19 cellular contexts compared by ENCODE assay signal in genomic region chr13:21006141-21007005, GRCh38. TPM values are rescaled to one million over a fixed set of nuclear protein-coding genes. Genes with fewer than 3 reads are reported as not detected.
A peak's percentile ranks its signal among the peaks of the same experiment; 100 is the strongest.
DNase-seq lines count a peak whose midpoint lies in the region; ATAC-seq and TF ChIP-seq lines count a peak whose summit lies in the region.
"Had no signal": no experiment of that assay in that cellular context is flagged by ENCODE, and none has a peak within 500 bp of the region (broad histone marks: within the 10 kb centered on the region; RNA-seq: fewer than 3 reads in every experiment).

No MANE protein-coding gene starts in this region.

- peak overlapping the region; percentile 55 for H3K27ac Mint-ChIP-seq in endothelial cell (ENCODE audit: unreplicated experiment)
- peak overlapping the region; percentile 19 to 67 (median 58) for H3K27ac Mint-ChIP-seq in nephron
- peak overlapping the region; percentile 50 for H3K27ac Mint-ChIP-seq in type B pancreatic cell
- H3K27ac Mint-ChIP-seq: activated CD4-positive, alpha-beta T cell treated with anti-CD3 and anti-CD28 coated beads, Interleukin-2, amount 10 ng/mL, durations not matched to agents 7 days and 5 days; activated naive CD4-positive, alpha-beta T cell treated with anti-CD3 and anti-CD28 coated beads, Interleukin-2, amount 50 U/mL, for 72 hours; activated T-cell treated with anti-CD3 and anti-CD28 coated beads, Interleukin-2, amount 50 U/mL, for 24 hours had no signal

- ATAC-seq in GM21526 (IDR thresholded peaks at IDR 0.05; ENCODE audit: low FRiP score, unreplicated experiment) = no peak
- no peak for ATAC-seq in GM19324 (IDR thresholded peaks at IDR 0.05; ENCODE audit: low FRiP score, unreplicated experiment)
- ATAC-seq in GM21723 (IDR thresholded peaks at IDR 0.05; ENCODE audit: unreplicated experiment) = no peak
- ATAC-seq: activated naive CD4-positive, alpha-beta T cell treated with anti-CD3 and anti-CD28 coated beads, Interleukin-2, amount 50 U/mL, for 72 hours had no signal

- H3K9me3 Mint-ChIP-seq in endothelial cell (ENCODE audit: unreplicated experiment) (no peaks in the 10 kb centered on the region), nephron (no peaks in the 10 kb centered on the region), type B pancreatic cell (no peaks in the 10 kb centered on the region)

- H3K4me3 Mint-ChIP-seq in endothelial cell (ENCODE audit: unreplicated experiment) = no peak overlapping the region
- H3K4me3 Mint-ChIP-seq in nephron = no peak overlapping the region
- no peak overlapping the region for H3K4me3 Mint-ChIP-seq in type B pancreatic cell
- H3K4me3 Mint-ChIP-seq: activated CD4-positive, alpha-beta T cell treated with anti-CD3 and anti-CD28 coated beads, Interleukin-2, amount 10 ng/mL, durations not matched to agents 7 days and 5 days; activated T-cell treated with anti-CD3 and anti-CD28 coated beads, Interleukin-2, amount 50 U/mL, for 24 hours; CD14-positive monocyte had no signal

- H3K27me3 Mint-ChIP-seq in endothelial cell (ENCODE audit: unreplicated experiment) = peaks cover 2% of the 10 kb centered on the region
- no peaks in the 10 kb centered on the region for H3K27me3 Mint-ChIP-seq in nephron (ENCODE audit: low read depth)
- no peaks in the 10 kb centered on the region for H3K27me3 Mint-ChIP-seq in type B pancreatic cell
- H3K27me3 Mint-ChIP-seq: activated CD4-positive, alpha-beta T cell treated with anti-CD3 and anti-CD28 coated beads, Interleukin-2, amount 10 ng/mL, durations not matched to agents 7 days and 5 days; activated T-cell treated with anti-CD3 and anti-CD28 coated beads, Interleukin-2, amount 50 U/mL, for 24 hours had no signal

- peak; percentile 32 for DNase-seq in activated CD8-positive, alpha-beta memory T cell treated with anti-CD3 and anti-CD28 coated beads for 24 hours
- DNase-seq in activated CD8-positive, alpha-beta memory T cell treated with anti-CD3 and anti-CD28 coated beads, Interleukin-2, amount 50 U/mL, for 48 hours = no peak
- DNase-seq in endothelial cell (ENCODE audit: low spot score) = no peak
- no peak for DNase-seq in type B pancreatic cell (ENCODE audit: extremely low spot score, unreplicated experiment)
- DNase-seq: activated CD4-positive, alpha-beta T cell treated with anti-CD3 and anti-CD28 coated beads, Interleukin-2, amount 10 ng/mL, durations not matched to agents 7 days and 5 days; activated T-cell treated with anti-CD3 and anti-CD28 coated beads, Interleukin-2, amount 50 U/mL, for 24 hours; brain microvascular endothelial cell; kidney glomerular epithelial cell; NCI-H1105 treated with DMSO at 0.1 percent for 48 hours; NCI-H510A; spleen; stimulated activated naive CD4-positive, alpha-beta T cell; T1000 had no signal

- TF ChIP-seq CTCF in endothelial cell (IDR thresholded peaks at IDR 0.05; ENCODE audit: unreplicated experiment) = no peak
- TF ChIP-seq CTCF in nephron (IDR thresholded peaks at IDR 0.05; ENCODE audit: unreplicated experiment in 3 of 3) = no peak
- no peak for TF ChIP-seq CTCF in type B pancreatic cell (conservative IDR thresholded peaks at IDR 0.05)

- H3K36me3 Mint-ChIP-seq in endothelial cell (ENCODE audit: low read depth, unreplicated experiment) (peaks cover 7% of the 10 kb centered on the region), nephron (ENCODE audit: low read depth) (no peaks in the 10 kb centered on the region), type B pancreatic cell (peaks cover 1% of the 10 kb centered on the region)

- H3K4me1 Mint-ChIP-seq in endothelial cell (ENCODE audit: unreplicated experiment) = peaks cover 11% of the 10 kb centered on the region
- H3K4me1 Mint-ChIP-seq in nephron = peaks cover 53% of the 10 kb centered on the region
- peaks cover 31% of the 10 kb centered on the region for H3K4me1 Mint-ChIP-seq in type B pancreatic cell (ENCODE audit: unreplicated experiment)

RNA-seq across cellular contexts. Expression of gene LATS2, which starts 55.0 kb away (rescaled TPM):
- total RNA-seq in endothelial cell (ENCODE audit: unreplicated experiment) (29.8 TPM), type B pancreatic cell (ENCODE audit: low replicate concordance) (14.6 and 17.8 TPM in 2 replicates)
